In genomic region chr5:59992206-59992605, GRCh38 we compare ENCODE assay signal across 22 cellular contexts.
DNase-seq lines count a peak whose midpoint lies in the region; ATAC-seq, FAIRE-seq and TF ChIP-seq lines count a peak whose summit lies in the region.
"Had no signal": no experiment of that assay in that cellular context is flagged by ENCODE, and none has a peak within 500 bp of the region (broad histone marks: within the 10 kb centered on the region; RNA-seq: fewer than 3 reads in every experiment).

No MANE protein-coding gene starts in this region.

- H3K36me3 ChIP-seq in H1 (ENCODE audit: control insufficient read depth in 2 of 4, insufficient read depth in 4 of 4, low read length in 3 of 4) (no peaks in the 10 kb centered on the region), tibial artery (no peaks in the 10 kb centered on the region)

- no peak overlapping the region for H2BK20ac ChIP-seq in H1 (ENCODE audit: low read length)

- no peak overlapping the region for H3K4me3 Mint-ChIP-seq in progenitor cell of endocrine pancreas (ENCODE audit: low read depth)
- H3K4me3 Mint-ChIP-seq: CD4-positive, alpha-beta memory T cell had no signal

- no peak for TF ChIP-seq EP300 in H1 (IDR thresholded peaks at IDR 0.05; ENCODE audit: borderline replicate concordance in 1 of 2, low read depth in 2 of 2, low read length in 2 of 2)

- H3K27me3 ChIP-seq in H1 (replicated peaks in 1 of 4; ENCODE audit: control insufficient read depth in 3 of 4, extremely low read depth in 1 of 4, insufficient read depth in 3 of 4, low read length in 3 of 4): no peaks in the 10 kb centered on the region
- H3K27me3 ChIP-seq in tibial artery: no peaks in the 10 kb centered on the region

- H2BK5ac ChIP-seq in H1 (ENCODE audit: low read depth, low read length): no peak overlapping the region

- no peak for FAIRE-seq in H1 (lab: Jason Lieb, UNC)
- FAIRE-seq: GM12891, GM18507 had no signal

- H4K8ac ChIP-seq in H1 (ENCODE audit: extremely low read depth, insufficient read depth, low read length): no peak overlapping the region

- no peak overlapping the region for H3K14ac ChIP-seq in H1 (ENCODE audit: insufficient read length)

- no peak overlapping the region for H2BK120ac ChIP-seq in H1 (replicated peaks; ENCODE audit: low read depth, low read length)

- no peak overlapping the region for H3K56ac ChIP-seq in H1 (replicated peaks; ENCODE audit: insufficient read length, low read depth, low read length)

- no peaks in the 10 kb centered on the region for H3K79me1 ChIP-seq in H1 (ENCODE audit: low read depth, low read length)

- no peak for TF ChIP-seq RAD21 in H1 (IDR thresholded peaks at IDR 0.05 in 1 of 2, conservative IDR thresholded peaks at IDR 0.05 in 1 of 2; ENCODE audit: low read depth in 2 of 2, low read length in 2 of 2)

- CTCF ChIA-PET in H1 (lab: Charles Lee; ENCODE audit: partially characterized antibody): no interaction called here

- no peaks in the 10 kb centered on the region for H3K27me3 Mint-ChIP-seq in progenitor cell of endocrine pancreas
- H3K27me3 Mint-ChIP-seq: CD4-positive, alpha-beta memory T cell had no signal

- no peak overlapping the region for H3K4me2 ChIP-seq in H1 (ENCODE audit: insufficient read depth in 1 of 2, low read depth in 2 of 2, low read length in 2 of 2)
- H3K4me2 ChIP-seq: A549 had no signal

- H3K27ac ChIP-seq in H1 (ENCODE audit: low read depth, low read length) (no peak overlapping the region), tibial artery (no peak overlapping the region)
- H3K27ac ChIP-seq: 22Rv1, A549 had no signal

- no peak overlapping the region for H3K27ac Mint-ChIP-seq in progenitor cell of endocrine pancreas
- H3K27ac Mint-ChIP-seq: CD4-positive, alpha-beta memory T cell had no signal

- WGBS in H1 (ENCODE audit: extremely low coverage in 1 of 2, insufficient coverage in 1 of 2, insufficient read length in 1 of 2, insufficient replicate concordance in 2 of 2, low coverage in 1 of 2, low lambda C conversion rate in 2 of 2, missing lambda C conversion rate in 1 of 2), 2 experiments: 98% methylated on average over 3 of the region's 3 CpGs; no CpG with 5 or more reads in 1 of the 2 experiments

- H3K36me3 Mint-ChIP-seq in progenitor cell of endocrine pancreas (ENCODE audit: insufficient read depth): no peaks in the 10 kb centered on the region
- H3K36me3 Mint-ChIP-seq: CD4-positive, alpha-beta memory T cell had no signal

- H4K20me1 ChIP-seq in H1 (replicated peaks in 1 of 2; ENCODE audit: control insufficient read depth in 1 of 2, insufficient read depth in 2 of 2, low read length in 2 of 2): no peaks in the 10 kb centered on the region

- no peak overlapping the region for H3K23ac ChIP-seq in H1 (ENCODE audit: insufficient read length)

- no peak for TF ChIP-seq POLR2A in H1 (IDR thresholded peaks at IDR 0.05; ENCODE audit: control extremely low read depth in 1 of 2, low read depth in 2 of 2, low read length in 2 of 2)

- 0 out of 2 replicates have a peak overlapping the region, but pooled peaks have one; percentile 33 for H2AFZ ChIP-seq in H1 (ENCODE audit: low read length)

- peaks cover 3% of the 10 kb centered on the region for H3K4me1 Mint-ChIP-seq in progenitor cell of endocrine pancreas (ENCODE audit: low read depth)
- H3K4me1 Mint-ChIP-seq: CD4-positive, alpha-beta memory T cell had no signal

- H2BK15ac ChIP-seq in H1 (ENCODE audit: low read length): no peak overlapping the region

- no peak for ATAC-seq in GM18909 (IDR thresholded peaks at IDR 0.05; ENCODE audit: poor library complexity, unreplicated experiment)
- ATAC-seq: A549 had no signal

- intact Hi-C loops in tibial artery (cut with DNase I; ENCODE audit: low total_unique reads): no loop called here

- H3K9me3 Mint-ChIP-seq in progenitor cell of endocrine pancreas (ENCODE audit: low read depth): no peaks in the 10 kb centered on the region

- no peak overlapping the region for H3K9ac ChIP-seq in H1 (replicated peaks in 1 of 4; ENCODE audit: extremely low read depth in 1 of 4, low read depth in 3 of 4, low read length in 3 of 4)

- H2BK12ac ChIP-seq in H1 (ENCODE audit: low read depth, low read length): no peak overlapping the region

- no peak overlapping the region for H3K4me3 ChIP-seq in H1 (ENCODE audit: extremely low read depth in 1 of 4, insufficient read depth in 2 of 4, low read depth in 3 of 4, low read length in 4 of 4)
- no peak overlapping the region for H3K4me3 ChIP-seq in tibial artery
- H3K4me3 ChIP-seq: A549 had no signal

- H3K23me2 ChIP-seq in H1 (ENCODE audit: low read depth, low read length): no peaks in the 10 kb centered on the region

- H4K5ac ChIP-seq in H1 (ENCODE audit: insufficient read length, low read depth, low read length): no peak overlapping the region

- H3K4me1 ChIP-seq in H1 (replicated peaks in 1 of 4; ENCODE audit: control insufficient read depth in 3 of 4, insufficient read depth in 4 of 4, low read length in 3 of 4) (no peaks in the 10 kb centered on the region), tibial artery (peaks cover 0 to 2% (median 0%) of the 10 kb centered on the region in 4 donors)
- H3K4me1 ChIP-seq: A549, Caco-2 had no signal

- no peak overlapping the region for H3K18ac ChIP-seq in H1 (ENCODE audit: extremely low read depth, low read length)

- H4K91ac ChIP-seq in H1 (replicated peaks; ENCODE audit: insufficient read length, low read length): no peak overlapping the region

- TF ChIP-seq CTCF in H1 (IDR thresholded peaks at IDR 0.05; ENCODE audit: control extremely low read depth in 1 of 3, insufficient read depth in 1 of 3, low read depth in 1 of 3, low read length in 3 of 3): no peak
- no peak for TF ChIP-seq CTCF in tibial artery (IDR thresholded peaks at IDR 0.05)
- no peak for TF ChIP-seq CTCF in progenitor cell of endocrine pancreas (IDR thresholded peaks at IDR 0.05; ENCODE audit: unreplicated experiment)

- H3K9me3 ChIP-seq in H1 (ENCODE audit: insufficient read depth in 2 of 2, low read depth in 1 of 2, low read length in 1 of 2) (no peaks in the 10 kb centered on the region), tibial artery (no peaks in the 10 kb centered on the region)
- H3K9me3 ChIP-seq: A549, Caco-2 had no signal

- no peak overlapping the region for H2AK5ac ChIP-seq in H1 (ENCODE audit: low read depth, low read length)

- H3K4ac ChIP-seq in H1 (replicated peaks; ENCODE audit: insufficient read length, low read depth, low read length): no peak overlapping the region

- POLR2A ChIA-PET in H1 (lab: Charles Lee; ENCODE audit: partially characterized antibody): no interaction called here

- DNase-seq in COLO829 (ENCODE audit: low spot score): peak; percentile 17
- DNase-seq in HT1080 (ENCODE audit: low read depth): peak; percentile 47
- no peak for DNase-seq in H1 (ENCODE audit: low read depth in 1 of 2, low spot score in 2 of 2)
- peak; percentile 20 for DNase-seq in superior temporal gyrus (ENCODE audit: extremely low spot score)
- DNase-seq in 8988T: no peak
- no peak for DNase-seq in tibial artery
- DNase-seq in progenitor cell of endocrine pancreas (ENCODE audit: low spot score, unreplicated experiment): no peak
- DNase-seq: ACHN; C1 segment of cervical spinal cord; Caco-2; CD4-positive, alpha-beta memory T cell; DMS153; DMS79 treated with DMSO at 0.1 percent for 48 hours; GF-D8; GOT3; H7; HCEC 1CT had no signal

- H3K79me2 ChIP-seq in H1 (ENCODE audit: control insufficient read depth in 1 of 2, insufficient read depth in 2 of 2, low read length in 2 of 2): no peaks in the 10 kb centered on the region

TF ChIP-seq in H1, 55 proteins besides CTCF, POLR2A, EP300 and RAD21:
- TF ChIP-seq SIX5 (IDR thresholded peaks at IDR 0.05; ENCODE audit: low read depth, low read length) (no peak), MAFK (IDR thresholded peaks at IDR 0.05; ENCODE audit: low read depth, low read length) (no peak), ATF2 (IDR thresholded peaks at IDR 0.05; ENCODE audit: low read length) (no peak), RNF2 (IDR thresholded peaks at IDR 0.05; ENCODE audit: borderline replicate concordance, low read depth, low read length, missing control alignments, poor library complexity, severe bottlenecking) (no peak)

Comparison
In these comparisons a context has a peak if more than half of its experiments do, and no peak if none do; other contexts are left out.
1. DNase-seq: peak in COLO829 (single experiment), HT1080 (single experiment) and superior temporal gyrus (single experiment); none in H1 (0 of 2), 8988T (single experiment), tibial artery (0 of 2) and progenitor cell of endocrine pancreas (single experiment).